ENCODE assay signal across 9 cellular contexts in the genomic region with DNA sequence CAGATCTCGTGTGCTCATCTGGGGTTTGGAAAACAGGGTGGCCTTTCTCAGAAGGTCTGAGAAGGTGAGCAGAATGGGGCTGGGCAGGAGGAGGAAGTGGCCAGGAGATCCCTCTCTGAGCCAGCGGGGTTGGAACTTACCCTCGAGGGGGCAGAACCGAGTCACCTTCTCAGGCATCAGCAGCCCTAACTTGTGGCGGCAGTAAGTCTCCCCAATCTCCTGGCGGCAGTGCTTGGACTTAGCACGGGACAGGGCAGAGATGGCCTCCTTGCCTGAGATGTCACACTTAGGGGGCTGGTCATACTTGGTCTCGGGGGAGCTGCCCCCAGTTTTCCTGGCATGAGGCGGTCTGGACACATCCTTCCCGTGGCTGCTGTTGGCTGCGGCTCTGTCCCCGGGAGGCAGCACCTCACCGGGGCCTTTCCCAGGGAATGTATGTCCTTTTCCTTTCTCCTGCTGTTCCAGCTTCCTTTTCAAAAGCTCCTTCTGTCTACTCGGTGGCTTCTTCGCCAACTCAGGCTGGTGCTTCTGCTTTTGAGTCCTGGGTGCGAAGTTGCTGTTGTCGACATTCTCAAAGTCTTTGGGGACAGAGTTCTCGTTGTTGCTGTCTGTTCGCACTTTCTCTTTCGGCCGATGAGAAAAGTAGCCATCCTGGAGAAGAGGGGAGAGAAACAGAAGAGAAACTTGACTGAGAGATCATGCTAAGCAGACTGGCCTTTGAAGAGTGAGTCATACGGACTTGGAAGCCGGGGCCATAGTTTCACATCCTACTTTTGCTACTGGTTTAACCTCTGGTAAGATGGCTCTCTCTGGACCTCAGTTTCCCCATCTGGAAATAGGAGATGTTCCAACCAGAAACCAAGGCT.
DNase-seq lines count a peak whose midpoint lies in the region; ATAC-seq, FAIRE-seq and TF ChIP-seq lines count a peak whose summit lies in the region.
"Had no signal": no experiment of that assay in that cellular context is flagged by ENCODE, and none has a peak within 500 bp of the region (broad histone marks: within the 10 kb centered on the region; RNA-seq: fewer than 3 reads in every experiment).

No MANE protein-coding gene starts in this region.

- no peaks in the 10 kb centered on the region for H3K9me3 ChIP-seq in GM12878 (replicated peaks; ENCODE audit: control insufficient read depth, insufficient read depth, low read length)
- H3K9me3 ChIP-seq in subcutaneous abdominal adipose tissue (ENCODE audit: control insufficient read depth in 5 of 5, low read length in 5 of 5): no peaks in the 10 kb centered on the region
- H3K9me3 ChIP-seq in PC-9 (ENCODE audit: insufficient read depth, low read depth): no peaks in the 10 kb centered on the region
- H3K9me3 ChIP-seq in mammary epithelial cell (replicated peaks; ENCODE audit: insufficient read depth, low read length): no peaks in the 10 kb centered on the region

- H3K9ac ChIP-seq in GM12878 (ENCODE audit: control insufficient read depth, insufficient read depth, low read length) (peak overlapping the region; percentile 73), subcutaneous abdominal adipose tissue (ENCODE audit: low read length in 5 of 5) (no peak overlapping the region), mammary epithelial cell (ENCODE audit: insufficient read depth, low read length) (no peak overlapping the region)

- peak; percentile 22 to 83; a peak in 2 of 4 replicates for TF ChIP-seq EP300 in GM12878 (IDR thresholded peaks at IDR 0.05; ENCODE audit: borderline replicate concordance in 1 of 2, control insufficient read depth in 1 of 2, low read depth in 2 of 2, low read length in 2 of 2)

- no peak for ATAC-seq in activated CD8-positive, alpha-beta memory T cell treated with anti-CD3 and anti-CD28 coated beads, Interleukin-2, amount 10 ng/mL, durations not matched to agents 7 days and 5 days
- ATAC-seq in HG03095 (IDR thresholded peaks at IDR 0.05; ENCODE audit: unreplicated experiment): peak; percentile 64
- peak; percentile 88 for ATAC-seq in GM12878

- H3K27ac Mint-ChIP-seq in activated CD8-positive, alpha-beta memory T cell treated with anti-CD3 and anti-CD28 coated beads, Interleukin-2, amount 10 ng/mL, durations not matched to agents 7 days and 5 days: peak overlapping the region; percentile 16

- TF ChIP-seq CTCF in GM12878 (IDR thresholded peaks at IDR 0.05 in 2 of 3, conservative IDR thresholded peaks at IDR 0.05 in 1 of 3; ENCODE audit: control insufficient read depth in 2 of 3, extremely low read depth in 1 of 3, insufficient read depth in 1 of 3, low read depth in 3 of 3, low read length in 3 of 3) (peak; percentile 64 to 75 (median 68)), PC-9 (conservative IDR thresholded peaks at IDR 0.05) (no peak), mammary epithelial cell (conservative IDR thresholded peaks at IDR 0.05 in 1 of 2, IDR thresholded peaks at IDR 0.05 in 1 of 2; ENCODE audit: extremely low read depth in 1 of 2, insufficient read depth in 1 of 2, low read depth in 1 of 2, low read length in 2 of 2) (no peak)

- H2AFZ ChIP-seq in GM12878 (ENCODE audit: control insufficient read depth, low read depth, low read length) (peak overlapping the region; percentile 80), PC-9 (no peak overlapping the region), mammary epithelial cell (ENCODE audit: low read depth, low read length) (no peak overlapping the region)

- in situ Hi-C loops in GM12878 (cut with MboI) (loop anchor here (5.0 kb wide), 1 partner anchor 208 kb away; no protein-coding TSS in a partner anchor), mammary epithelial cell (cut with MboI; ENCODE audit: low sequenced_read_pairs in 2 of 2) (loop anchor here in 1 of 2 donors (10.0 kb wide), 1 partner anchor 56 kb away; no protein-coding TSS in a partner anchor)

- dilution Hi-C loops in mammary epithelial cell (cut with HindIII; ENCODE audit: low sequenced_read_pairs): no loop called here

- peaks cover 42% of the 10 kb centered on the region for H3K4me1 Mint-ChIP-seq in activated CD8-positive, alpha-beta memory T cell treated with anti-CD3 and anti-CD28 coated beads, Interleukin-2, amount 10 ng/mL, durations not matched to agents 7 days and 5 days

- BruUV-seq in GM12878 (replicated peaks; lab: Mats Ljungman, UMichigan) (TSS peak; percentile 77), PC-9 (replicated peaks; lab: Mats Ljungman, UMichigan) (no TSS peak), mammary epithelial cell (replicated peaks; lab: Mats Ljungman, UMichigan) (no TSS peak)

- peak overlapping the region; percentile 47 for H3K4me3 ChIP-seq in GM12878
- H3K4me3 ChIP-seq in subcutaneous abdominal adipose tissue (ENCODE audit: low read depth in 1 of 5, low read length in 5 of 5): peak overlapping the region in 4 of 5 donors; percentile 0 to 31 (median 14)
- H3K4me3 ChIP-seq in PC-9: no peak overlapping the region
- no peak overlapping the region for H3K4me3 ChIP-seq in mammary epithelial cell (replicated peaks in 1 of 3; ENCODE audit: insufficient read depth in 1 of 3, low read depth in 2 of 3, low read length in 3 of 3)
- H3K4me3 ChIP-seq: skin epidermis had no signal

- no peaks in the 10 kb centered on the region for H3K9me2 ChIP-seq in PC-9 (ENCODE audit: insufficient read depth)

- no peaks in the 10 kb centered on the region for H3F3A ChIP-seq in PC-9 (ENCODE audit: insufficient read depth, low read depth)

- no peaks in the 10 kb centered on the region for H3K27me3 Mint-ChIP-seq in activated CD8-positive, alpha-beta memory T cell treated with anti-CD3 and anti-CD28 coated beads, Interleukin-2, amount 10 ng/mL, durations not matched to agents 7 days and 5 days

- no peaks in the 10 kb centered on the region for H3K27me3 ChIP-seq in GM12878 (replicated peaks in 1 of 2; ENCODE audit: control insufficient read depth in 2 of 2, insufficient read depth in 2 of 2, low read length in 1 of 2)
- H3K27me3 ChIP-seq in subcutaneous abdominal adipose tissue (ENCODE audit: control insufficient read depth in 5 of 5, insufficient read depth in 4 of 5, low read length in 5 of 5): no peaks in the 10 kb centered on the region
- H3K27me3 ChIP-seq in PC-9 (ENCODE audit: insufficient read depth, low read depth): peaks cover 16% of the 10 kb centered on the region
- no peaks in the 10 kb centered on the region for H3K27me3 ChIP-seq in mammary epithelial cell (ENCODE audit: insufficient read depth, low read length)

- peak; percentile 62 for TF ChIP-seq POLR2A in GM12878 (IDR thresholded peaks at IDR 0.05; ENCODE audit: low read depth, low read length)

- H3K79me2 ChIP-seq in GM12878 (ENCODE audit: control insufficient read depth, insufficient read depth, low read length) (no peaks in the 10 kb centered on the region), PC-9 (ENCODE audit: low read depth) (no peaks in the 10 kb centered on the region), mammary epithelial cell (ENCODE audit: insufficient read depth, low read length) (no peaks in the 10 kb centered on the region)

- H3K4me3 Mint-ChIP-seq in activated CD8-positive, alpha-beta memory T cell treated with anti-CD3 and anti-CD28 coated beads, Interleukin-2, amount 10 ng/mL, durations not matched to agents 7 days and 5 days: no peak overlapping the region

- SMC1A ChIA-PET in GM12878 (lab: Charles Lee; ENCODE audit: uncharacterized antibody, unreplicated experiment): interaction anchor here (0.6 to 7.0 kb wide), 26 partner anchors 9 to 217 kb away, joined by 3 to 77 read pairs (median 4); no protein-coding TSS in a partner anchor

- intact Hi-C loops in GM12878 (cut with micrococcal nuclease; ENCODE audit: unreplicated experiment): loop anchor here (5.0 kb wide), 1 partner anchor 208 kb away; no protein-coding TSS in a partner anchor
- intact Hi-C loops in PC-9 (cut with micrococcal nuclease; ENCODE audit: unreplicated experiment): no loop called here
- intact Hi-C loops in mammary epithelial cell (cut with micrococcal nuclease): no loop called here

- TF ChIP-seq RAD21 in GM12878 (IDR thresholded peaks at IDR 0.05; ENCODE audit: insufficient read depth, low read depth, low read length): peak; percentile 68

- H4K20me1 ChIP-seq in GM12878 (ENCODE audit: control insufficient read depth, insufficient read depth): no peaks in the 10 kb centered on the region
- no peaks in the 10 kb centered on the region for H4K20me1 ChIP-seq in PC-9 (ENCODE audit: insufficient read depth)
- H4K20me1 ChIP-seq in mammary epithelial cell (ENCODE audit: insufficient read depth, low read length): no peaks in the 10 kb centered on the region

- peak; percentile 52 for DNase-seq in activated CD8-positive, alpha-beta memory T cell treated with anti-CD3 and anti-CD28 coated beads, Interleukin-2, amount 10 ng/mL, durations not matched to agents 7 days and 5 days
- no peak for DNase-seq in activated CD8-positive, alpha-beta memory T cell treated with anti-CD3 and anti-CD28 coated beads for 24 hours
- peak; percentile 79 for DNase-seq in GM12878 (ENCODE audit: low read depth, low spot score)
- DNase-seq in PC-9: no peak
- DNase-seq in mammary epithelial cell: no peak
- DNase-seq in activated CD8-positive, alpha-beta memory T cell treated with anti-CD3 and anti-CD28 coated beads, Interleukin-2, amount 50 U/mL, for 48 hours: no peak

- H3K27ac ChIP-seq in GM12878 (ENCODE audit: control insufficient read depth, insufficient read depth) (peak overlapping the region; percentile 93), subcutaneous abdominal adipose tissue (ENCODE audit: low read depth, low read length) (no peak overlapping the region), PC-9 (no peak overlapping the region), mammary epithelial cell (ENCODE audit: insufficient read depth, low read depth, low read length) (no peak overlapping the region)

- peak; percentile 70 for FAIRE-seq in GM12878 (lab: Jason Lieb, UNC)

- peaks cover 21% of the 10 kb centered on the region for H3K36me3 Mint-ChIP-seq in activated CD8-positive, alpha-beta memory T cell treated with anti-CD3 and anti-CD28 coated beads, Interleukin-2, amount 10 ng/mL, durations not matched to agents 7 days and 5 days

- POLR2A ChIA-PET in GM12878 (lab: Charles Lee) (interaction anchor here (0.5 to 1.5 kb wide), 3 partner anchors 17 to 165 kb away, joined by 3 to 4 read pairs (median 3); no protein-coding TSS in a partner anchor), PC-9 (lab: Charles Lee; ENCODE audit: unreplicated experiment) (no interaction called here)

- H3K4me1 ChIP-seq in GM12878 (ENCODE audit: control insufficient read depth, insufficient read depth, low read length) (peaks cover 33% of the 10 kb centered on the region), subcutaneous abdominal adipose tissue (ENCODE audit: control insufficient read depth in 5 of 5, insufficient read depth in 5 of 5, low read length in 5 of 5) (peaks cover 0 to 7% (median 0%) of the 10 kb centered on the region in 5 donors), PC-9 (replicated peaks; ENCODE audit: insufficient read depth) (no peaks in the 10 kb centered on the region), mammary epithelial cell (ENCODE audit: insufficient read depth, low read length) (no peaks in the 10 kb centered on the region)

- CTCF ChIA-PET in activated CD8-positive, alpha-beta memory T cell treated with anti-CD3 and anti-CD28 coated beads, Interleukin-2, amount 10 ng/mL, durations not matched to agents 7 days and 5 days (lab: Charles Lee): interaction anchor here (1.6 kb wide), 1 partner anchor 320 kb away, joined by 5 read pairs; no protein-coding TSS in a partner anchor
- CTCF ChIA-PET in GM12878 (lab: Yijun Ruan, JAX): interaction anchor here (0.5 to 7.5 kb wide), 24 partner anchors 10 to 398 kb away, joined by 3 to 57 read pairs (median 4); no protein-coding TSS in a partner anchor
- CTCF ChIA-PET in PC-9 (lab: Charles Lee): no interaction called here
- CTCF ChIA-PET in mammary epithelial cell (lab: Charles Lee; ENCODE audit: low non-redundant PET): no interaction called here

- H3K36me3 ChIP-seq in GM12878 (ENCODE audit: control insufficient read depth in 2 of 2, insufficient read depth in 2 of 2, low read length in 1 of 2): no peaks in the 10 kb centered on the region
- peaks cover 0 to 5% (median 3%) of the 10 kb centered on the region in 5 donors for H3K36me3 ChIP-seq in subcutaneous abdominal adipose tissue (ENCODE audit: control insufficient read depth in 5 of 5, insufficient read depth in 5 of 5, low read length in 5 of 5)
- H3K36me3 ChIP-seq in PC-9 (ENCODE audit: low read depth): no peaks in the 10 kb centered on the region
- H3K36me3 ChIP-seq in mammary epithelial cell (ENCODE audit: insufficient read depth, low read length): no peaks in the 10 kb centered on the region

- under 1% methylated on average over 23 of the region's 23 CpGs for WGBS in GM12878 (ENCODE audit: insufficient coverage, insufficient replicate concordance, low lambda C conversion rate, missing lambda C conversion rate)
- 77% methylated on average over 15 of the region's 23 CpGs for WGBS in mammary epithelial cell (ENCODE audit: low coverage, missing lambda C conversion rate)

- RAD21 ChIA-PET in GM12878 (lab: Charles Lee; ENCODE audit: unreplicated experiment): interaction anchor here (0.6 to 7.6 kb wide), 16 partner anchors 10 to 397 kb away, joined by 3 to 70 read pairs (median 5); no protein-coding TSS in a partner anchor

- H3K9me3 Mint-ChIP-seq in activated CD8-positive, alpha-beta memory T cell treated with anti-CD3 and anti-CD28 coated beads, Interleukin-2, amount 10 ng/mL, durations not matched to agents 7 days and 5 days (ENCODE audit: low read depth): no peaks in the 10 kb centered on the region

- H3K4me2 ChIP-seq in GM12878 (ENCODE audit: control insufficient read depth, insufficient read depth) (peak overlapping the region; percentile 95), PC-9 (no peak overlapping the region), mammary epithelial cell (ENCODE audit: insufficient read depth, low read depth, low read length) (no peak overlapping the region)

Comparison
In these comparisons a context has a peak if more than half of its experiments do, and no peak if none do; other contexts are left out.
1. DNase-seq: peak in activated CD8-positive, alpha-beta memory T cell treated with anti-CD3 and anti-CD28 coated beads, Interleukin-2, amount 10 ng/mL, durations not matched to agents 7 days and 5 days (single experiment) and GM12878 (single experiment); none in activated CD8-positive, alpha-beta memory T cell treated with anti-CD3 and anti-CD28 coated beads for 24 hours (single experiment), PC-9 (0 of 2), mammary epithelial cell (single experiment) and activated CD8-positive, alpha-beta memory T cell treated with anti-CD3 and anti-CD28 coated beads, Interleukin-2, amount 50 U/mL, for 48 hours (single experiment).
2. H3K4me3 ChIP-seq: peak in GM12878 (single experiment) and subcutaneous abdominal adipose tissue (4 of 5); none in PC-9 (single experiment) and mammary epithelial cell (0 of 3).
3. CTCF ChIP-seq: peak in GM12878 (3 of 3); none in PC-9 (single experiment) and mammary epithelial cell (0 of 2).
4. CTCF ChIA-PET loops: an anchor here in activated CD8-positive, alpha-beta memory T cell treated with anti-CD3 and anti-CD28 coated beads, Interleukin-2, amount 10 ng/mL, durations not matched to agents 7 days and 5 days (1.6 kb wide) and GM12878 (0.5 to 7.5 kb wide); none called in PC-9 and mammary epithelial cell.